Comparison of ENCODE assay signal across 8 cellular contexts in the genomic region with DNA sequence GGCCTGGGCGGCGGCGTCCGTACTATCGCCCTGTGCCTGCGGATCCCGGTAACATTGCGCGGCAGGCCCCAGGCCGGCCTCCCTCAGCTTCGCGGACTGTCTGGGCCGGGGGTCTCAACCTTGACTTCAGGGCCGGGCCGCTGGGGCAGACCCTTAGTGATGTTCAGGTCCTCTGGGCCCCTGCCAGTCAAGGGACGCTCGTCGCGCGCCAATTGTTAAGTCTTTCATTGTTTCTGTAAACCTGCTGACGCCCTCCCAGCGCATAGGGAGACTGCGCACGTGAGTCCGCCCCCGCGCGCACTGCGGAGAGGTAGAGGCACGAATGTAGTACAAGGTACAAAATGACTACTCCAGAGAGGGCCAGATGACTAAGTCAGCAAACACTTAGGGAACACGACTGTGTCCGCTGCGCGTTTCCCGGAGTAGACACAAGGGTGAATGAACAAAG. TPM values are rescaled to one million over a fixed set of nuclear protein-coding genes. Genes with fewer than 3 reads are reported as not detected.
A peak's percentile ranks its signal among the peaks of the same experiment; 100 is the strongest.
DNase-seq lines count a peak whose midpoint lies in the region; ATAC-seq, FAIRE-seq and TF ChIP-seq lines count a peak whose summit lies in the region.

No MANE protein-coding gene starts in this region.

- no peak for FAIRE-seq in GM12891 (lab: Jason Lieb, UNC)

- no peaks in the 10 kb centered on the region for H3K9me3 ChIP-seq in thymus (ENCODE audit: control insufficient read depth)

- TF ChIP-seq POLR2A in GM12891 (IDR thresholded peaks at IDR 0.05; ENCODE audit: low read depth, low read length): no peak
- TF ChIP-seq POLR2A in erythroblast (IDR thresholded peaks at IDR 0.05; ENCODE audit: low read length): no peak

- DNase-seq in GM12891 (ENCODE audit: insufficient read length, low spot score) (peak; percentile 39), NCI-H2196 treated with DMSO at 0.1 percent for 48 hours (lab: John Stamatoyannopoulos, UW; ENCODE audit: unreplicated experiment) (peak; percentile 33), fibroblast of the aortic adventitia (ENCODE audit: low read depth) (peak; percentile 40), non-pigmented ciliary epithelial cell (ENCODE audit: low read depth) (peak; percentile 13), erythroblast (lab: John Stamatoyannopoulos, UW) (no peak)
- DNase-seq in activated T-cell treated with anti-CD3 and anti-CD28 coated beads, Interleukin-2, amount 50 U/mL, for 48 hours: peak; percentile 83 to 84

- ATAC-seq in HG02798 (IDR thresholded peaks at IDR 0.05; ENCODE audit: poor library complexity, unreplicated experiment): peak; percentile 21

- H3K27me3 ChIP-seq in thymus (ENCODE audit: control insufficient read depth, insufficient read depth): no peaks in the 10 kb centered on the region

- H3K27ac ChIP-seq in thymus (ENCODE audit: low read depth): peak overlapping the region; percentile 43

- no peak for TF ChIP-seq CTCF in fibroblast of the aortic adventitia (IDR thresholded peaks at IDR 0.05; ENCODE audit: insufficient read depth, low read length)

- WGBS in thymus: 28% methylated on average over 35 of the region's 35 CpGs

- peaks cover 6% of the 10 kb centered on the region for H3K4me1 ChIP-seq in thymus (ENCODE audit: control insufficient read depth, insufficient read depth, low read length)

- H3K4me3 ChIP-seq in fibroblast of the aortic adventitia (ENCODE audit: low read depth, low read length): peak overlapping the region; percentile 85
- peak overlapping the region; percentile 75 for H3K4me3 ChIP-seq in thymus (ENCODE audit: low read length)

- no peaks in the 10 kb centered on the region for H3K36me3 ChIP-seq in thymus (ENCODE audit: control insufficient read depth, insufficient read depth)

TF ChIP-seq in GM12891, 5 proteins besides CTCF, POLR2A, EP300 and RAD21:
- TF ChIP-seq TAF1 (IDR thresholded peaks at IDR 0.05; ENCODE audit: low read depth, low read length): 0 out of 2 replicates have a peak, but pooled peaks have one; percentile 25
- TF ChIP-seq POLR2AphosphoS5 (IDR thresholded peaks at IDR 0.05; ENCODE audit: low read depth, low read length): no peak
- TF ChIP-seq POU2F2 (IDR thresholded peaks at IDR 0.05; ENCODE audit: low read depth, low read length): no peak

RNA-seq across cellular contexts. Expression of a gene that starts 0.5 kb away (rescaled TPM):
- polyA plus RNA-seq in GM12891 (2012; ENCODE audit: low read depth, missing spikeins): 29.7 TPM
- total RNA-seq in fibroblast of the aortic adventitia (ENCODE audit: low replicate concordance): 19.7 and 20.3 TPM in 2 replicates
- 30.7 TPM for polyA plus RNA-seq in thymus

RNA-seq across cellular contexts. Expression of a gene that starts 38.4 kb away (rescaled TPM):
- polyA plus RNA-seq in GM12891 (2012; ENCODE audit: low read depth, missing spikeins): 0.08 TPM
- 0.09 and 0.16 TPM in 2 replicates for total RNA-seq in fibroblast of the aortic adventitia (ENCODE audit: low replicate concordance)
- polyA plus RNA-seq in thymus: 0.23 TPM

RNA-seq across cellular contexts. Expression of a gene that starts 59.7 kb away (rescaled TPM):
- polyA plus RNA-seq in GM12891 (2012; ENCODE audit: low read depth, missing spikeins): 5.3 TPM
- 3.4 and 6.7 TPM in 2 replicates for total RNA-seq in fibroblast of the aortic adventitia (ENCODE audit: low replicate concordance)
- 37.7 TPM for polyA plus RNA-seq in thymus

Comparison
In these comparisons a context has a peak if more than half of its experiments do, and no peak if none do; other contexts are left out.
1. DNase-seq: peak in GM12891 (single experiment), NCI-H2196 treated with DMSO at 0.1 percent for 48 hours (single experiment), activated T-cell treated with anti-CD3 and anti-CD28 coated beads, Interleukin-2, amount 50 U/mL, for 48 hours (2 of 2), fibroblast of the aortic adventitia (single experiment) and non-pigmented ciliary epithelial cell (single experiment); none in erythroblast (0 of 2).